In the genomic region with DNA sequence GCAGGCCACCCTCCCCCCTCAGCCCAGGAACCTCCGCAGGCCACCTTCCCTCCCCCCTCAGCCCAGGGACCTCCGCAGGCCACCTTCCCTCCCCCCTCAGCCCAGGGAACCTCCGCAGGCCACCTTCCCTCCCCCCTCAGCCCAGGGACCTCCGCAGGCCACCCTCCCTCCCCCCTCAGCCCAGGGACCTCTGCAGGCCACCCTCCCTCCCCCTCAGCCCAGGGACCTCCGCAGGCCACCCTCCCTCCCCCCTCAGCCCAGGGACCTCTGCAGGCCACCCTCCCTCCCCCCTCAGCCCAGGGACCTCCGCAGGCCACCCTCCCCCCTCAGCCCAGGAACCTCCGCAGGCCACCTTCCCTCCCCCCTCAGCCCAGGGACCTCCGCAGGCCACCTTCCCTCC, we compare ENCODE assay signal across 11 cellular contexts. TPM values are rescaled to one million over a fixed set of nuclear protein-coding genes. Genes with fewer than 3 reads are reported as not detected.
"Had no signal": no experiment of that assay in that cellular context is flagged by ENCODE, and none has a peak within 500 bp of the region (broad histone marks: within the 10 kb centered on the region; RNA-seq: fewer than 3 reads in every experiment).

No MANE protein-coding gene starts in this region.

RNA-seq across cellular contexts. Expression of a gene that starts 2.8 kb away (rescaled TPM):
- total RNA-seq: osteocyte, pancreas, pulmonary artery endothelial cell, sciatic nerve, smooth muscle cell had no signal

RNA-seq across cellular contexts. Expression of a gene that starts 29.6 kb away (rescaled TPM):
- total RNA-seq: pancreas, posterior vena cava, pulmonary artery endothelial cell, sciatic nerve, smooth muscle cell, suprapubic skin, upper lobe of right lung, urinary bladder had no signal
- polyA plus RNA-seq: pancreas, spleen, urinary bladder had no signal

RNA-seq across cellular contexts. Expression of a gene that starts 52.5 kb away (rescaled TPM):
- total RNA-seq: neural crest cell, osteocyte, pulmonary artery endothelial cell, smooth muscle cell, suprapubic skin, urinary bladder had no signal
- polyA plus RNA-seq: smooth muscle cell had no signal
